Comparison of ENCODE assay signal across 27 cellular contexts in the genomic region with DNA sequence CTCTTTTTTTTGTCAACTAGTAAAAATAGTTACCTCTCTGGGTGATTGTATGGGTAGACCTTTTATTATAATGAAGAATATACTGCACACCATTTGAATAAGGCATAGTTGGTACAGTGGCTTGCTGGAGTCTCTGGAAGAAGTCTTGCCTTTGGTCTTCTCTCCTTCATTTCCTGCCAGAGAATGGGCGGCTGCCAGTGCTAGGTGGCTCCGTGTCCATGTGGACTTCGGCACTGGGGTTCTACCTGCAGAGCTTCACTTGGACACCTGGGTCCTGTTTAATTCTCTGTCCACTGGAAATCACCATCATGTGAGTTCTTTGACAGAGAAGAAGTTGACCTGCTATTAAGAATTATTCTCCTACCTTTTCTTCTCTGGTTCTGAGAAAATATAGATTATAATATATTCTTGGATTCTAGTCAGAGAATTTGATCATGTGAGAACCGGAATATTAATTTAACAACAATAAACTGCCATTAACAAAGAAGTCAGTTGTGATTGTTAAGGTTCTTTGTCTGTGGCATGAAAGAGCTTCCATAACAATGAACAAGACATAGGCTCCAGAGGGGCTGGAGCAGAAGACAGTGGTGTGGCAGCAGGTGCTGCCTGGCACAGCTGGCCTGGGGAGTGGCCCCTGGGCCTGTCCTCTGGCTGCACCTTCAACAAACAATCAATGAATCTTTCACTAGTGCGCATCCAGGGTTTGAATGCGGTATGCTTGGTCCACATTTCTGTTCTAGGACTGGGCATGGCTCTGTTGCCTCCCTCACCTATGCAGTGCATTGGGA.
A peak's percentile ranks its signal among the peaks of the same experiment; 100 is the strongest.
DNase-seq lines count a peak whose midpoint lies in the region; ATAC-seq, FAIRE-seq and TF ChIP-seq lines count a peak whose summit lies in the region.
"Had no signal": no experiment of that assay in that cellular context is flagged by ENCODE, and none has a peak within 500 bp of the region (broad histone marks: within the 10 kb centered on the region; RNA-seq: fewer than 3 reads in every experiment).

No MANE protein-coding gene starts in this region.

- dilution Hi-C loops in mammary epithelial cell (cut with HindIII; ENCODE audit: low sequenced_read_pairs) = loop anchor here (5.0 kb wide), 1 partner anchor 101 kb away; no protein-coding TSS in a partner anchor

- no peak for FAIRE-seq in small intestine (lab: Jason Lieb, UNC)
- FAIRE-seq: endothelial cell of umbilical vein, islet of Langerhans had no signal

- DNase-seq in CD14-positive monocyte (ENCODE audit: low spot score) (no peak), right lobe of liver (no peak), small intestine (peak; percentile 51), NCI-H1436 treated with DMSO at 0.1 percent for 48 hours (lab: John Stamatoyannopoulos, UW) (no peak), mammary epithelial cell (no peak), colonic mucosa (no peak)
- DNase-seq: activated CD4-positive, alpha-beta T cell treated with anti-CD3 and anti-CD28 coated beads for 1 hour; activated CD8-positive, alpha-beta memory T cell treated with anti-CD3 and anti-CD28 coated beads for 24 hours; activated gamma-delta T cell; activated naive CD8-positive, alpha-beta T cell treated with anti-CD3 and anti-CD28 coated beads, Interleukin-2, amount 50 U/mL, for 24 hours; activated T-cell treated with anti-CD3 and anti-CD28 coated beads, Interleukin-2, amount 50 U/mL, for 1 hour; HFFc6; IMR-90; NCI-H1694; NCI-H2171 treated with DMSO at 0.1 percent for 48 hours; NCI-H510A treated with DMSO at 0.1 percent for 48 hours; NK-92 treated with Interleukin-12 subunit alpha and Interleukin-12 subunit beta, amount 100 ng/mL, for 24 hours; PC-3; SK-N-SH; stimulated activated naive CD8-positive, alpha-beta T cell treated with anti-CD3 and anti-CD28 coated beads, Interleukin-15, Interleukin-2, amounts not matched to agents 100 U/mL and 50 U/mL, for 24 hours had no signal

- H3K27me3 ChIP-seq in right lobe of liver = no peaks in the 10 kb centered on the region
- H3K27me3 ChIP-seq in small intestine (ENCODE audit: control insufficient read depth in 2 of 2, insufficient read depth in 2 of 2, low read length in 2 of 2) = no peaks in the 10 kb centered on the region
- no peaks in the 10 kb centered on the region for H3K27me3 ChIP-seq in mammary epithelial cell (ENCODE audit: insufficient read depth, low read length)
- H3K27me3 ChIP-seq in colonic mucosa = no peaks in the 10 kb centered on the region

- H3K9ac ChIP-seq in mammary epithelial cell (ENCODE audit: insufficient read depth, low read length) = no peak overlapping the region
- H3K9ac ChIP-seq in colonic mucosa (ENCODE audit: low read depth in 2 of 2, low read length in 2 of 2) = no peak overlapping the region
- H3K9ac ChIP-seq: SK-N-SH had no signal

- TF ChIP-seq CTCF in CD14-positive monocyte (IDR thresholded peaks at IDR 0.05) = no peak
- TF ChIP-seq CTCF in right lobe of liver (IDR thresholded peaks at IDR 0.05) = no peak
- no peak for TF ChIP-seq CTCF in mammary epithelial cell (conservative IDR thresholded peaks at IDR 0.05 in 1 of 2, IDR thresholded peaks at IDR 0.05 in 1 of 2; ENCODE audit: extremely low read depth in 1 of 2, insufficient read depth in 1 of 2, low read depth in 1 of 2, low read length in 2 of 2)
- TF ChIP-seq CTCF in colonic mucosa (IDR thresholded peaks at IDR 0.05) = no peak

- H3K4me1 Mint-ChIP-seq in CD14-positive monocyte = peaks cover 72% of the 10 kb centered on the region
- peaks cover 20% of the 10 kb centered on the region for H3K4me1 Mint-ChIP-seq in activated T-helper 17 cell treated with anti-CD3 and anti-CD28 coated beads, Interleukin-2, amount 50 U/mL, for 72 hours

- no peak for TF ChIP-seq POLR2A in right lobe of liver (IDR thresholded peaks at IDR 0.05)

- no peaks in the 10 kb centered on the region for H3K9me3 Mint-ChIP-seq in CD14-positive monocyte
- no peaks in the 10 kb centered on the region for H3K9me3 Mint-ChIP-seq in activated T-helper 17 cell treated with anti-CD3 and anti-CD28 coated beads, Interleukin-2, amount 50 U/mL, for 72 hours
- H3K9me3 Mint-ChIP-seq: activated naive CD8-positive, alpha-beta T cell treated with anti-CD3 and anti-CD28 coated beads, Interleukin-2, amount 50 U/mL, for 24 hours; HFFc6; T-helper 1 cell treated with Interleukin-12 subunit alpha and Interleukin-12 subunit beta and Interleukin-4 antibody, amounts not matched to agents 30 μg/mL and 1 μg/mL, for 36 hours had no signal

- CTCF ChIA-PET in mammary epithelial cell (lab: Charles Lee; ENCODE audit: low non-redundant PET) = interaction anchor here (0.6 kb wide), 1 partner anchor 66 kb away, joined by 3 read pairs; no protein-coding TSS in a partner anchor

- in situ Hi-C loops in mammary epithelial cell (cut with MboI; ENCODE audit: low sequenced_read_pairs in 2 of 2) = loop anchor here in 1 of 2 donors (25.0 kb wide), 1 partner anchor 296 kb away; no protein-coding TSS in a partner anchor

- peak overlapping the region in 1 of 2 donors; percentile 85 for H3K4me3 Mint-ChIP-seq in CD14-positive monocyte
- H3K4me3 Mint-ChIP-seq in activated T-helper 17 cell treated with anti-CD3 and anti-CD28 coated beads, Interleukin-2, amount 50 U/mL, for 72 hours = no peak overlapping the region
- H3K4me3 Mint-ChIP-seq: activated naive CD8-positive, alpha-beta T cell treated with anti-CD3 and anti-CD28 coated beads, Interleukin-2, amount 50 U/mL, for 24 hours; HFFc6; T-helper 1 cell treated with Interleukin-12 subunit alpha and Interleukin-12 subunit beta and Interleukin-4 antibody, amounts not matched to agents 30 μg/mL and 1 μg/mL, for 36 hours; type B pancreatic cell had no signal

- H2AFZ ChIP-seq in mammary epithelial cell (ENCODE audit: low read depth, low read length) = no peak overlapping the region

- H3K27ac ChIP-seq in right lobe of liver (no peak overlapping the region), small intestine (ENCODE audit: low read depth in 1 of 2, low read length in 1 of 2) (no peak overlapping the region), mammary epithelial cell (ENCODE audit: insufficient read depth, low read depth, low read length) (no peak overlapping the region), colonic mucosa (no peak overlapping the region)
- H3K27ac ChIP-seq: C4-2B had no signal

- H3K4me2 ChIP-seq in mammary epithelial cell (ENCODE audit: insufficient read depth, low read depth, low read length) = no peak overlapping the region
- H3K4me2 ChIP-seq: SK-N-SH had no signal

- H3K4me3 ChIP-seq in right lobe of liver = no peak overlapping the region
- H3K4me3 ChIP-seq in small intestine (ENCODE audit: low read depth in 1 of 2, low read length in 2 of 2) = no peak overlapping the region
- H3K4me3 ChIP-seq in mammary epithelial cell (replicated peaks in 1 of 3; ENCODE audit: insufficient read depth in 1 of 3, low read depth in 2 of 3, low read length in 3 of 3) = no peak overlapping the region
- no peak overlapping the region for H3K4me3 ChIP-seq in colonic mucosa

- no peak for ATAC-seq in activated T-helper 17 cell treated with anti-CD3 and anti-CD28 coated beads, Interleukin-2, amount 50 U/mL, for 72 hours (replicated peaks)
- peak; percentile 17 to 45 (median 24) for ATAC-seq in right lobe of liver
- ATAC-seq: activated naive CD8-positive, alpha-beta T cell treated with anti-CD3 and anti-CD28 coated beads, Interleukin-2, amount 50 U/mL, for 24 hours; PC-3; stimulated activated naive CD8-positive, alpha-beta T cell treated with anti-CD3 and anti-CD28 coated beads, Interleukin-15, Interleukin-2, amounts not matched to agents 100 U/mL and 50 U/mL, for 24 hours had no signal

- H4K20me1 ChIP-seq in mammary epithelial cell (ENCODE audit: insufficient read depth, low read length) = no peaks in the 10 kb centered on the region

- WGBS in right lobe of liver (ENCODE audit: insufficient coverage, low coverage, low lambda C conversion rate, missing lambda C conversion rate) = 57% methylated on average over 6 of the region's 6 CpGs
- WGBS in small intestine, 3 donors = 49 to 81% (median 60%) methylated on average over 6 of the region's 6 CpGs
- 80% methylated on average over 5 of the region's 6 CpGs for WGBS in mammary epithelial cell (ENCODE audit: low coverage, missing lambda C conversion rate)

- intact Hi-C loops in CD14-positive monocyte (cut with micrococcal nuclease) (loop anchor here (5.0 to 10.0 kb wide), 3 partner anchors 69 to 394 kb away; partner anchors contain the start of genes EIF3F (in 1 of the 2) and PPFIBP2 (in 1 of the 2)), right lobe of liver (cut with DNase I) (no loop called here), mammary epithelial cell (cut with micrococcal nuclease) (no loop called here), colonic mucosa (cut with DNase I) (no loop called here)

- peak overlapping the region; percentile 92 to 98 (median 96) for H3K27ac Mint-ChIP-seq in CD14-positive monocyte
- peak overlapping the region; percentile 7 for H3K27ac Mint-ChIP-seq in activated T-helper 17 cell treated with anti-CD3 and anti-CD28 coated beads, Interleukin-2, amount 50 U/mL, for 72 hours
- H3K27ac Mint-ChIP-seq: activated naive CD8-positive, alpha-beta T cell treated with anti-CD3 and anti-CD28 coated beads, Interleukin-2, amount 50 U/mL, for 24 hours; HFFc6; progenitor cell of endocrine pancreas; T-helper 1 cell treated with Interleukin-12 subunit alpha and Interleukin-12 subunit beta and Interleukin-4 antibody, amounts not matched to agents 30 μg/mL and 1 μg/mL, for 36 hours; type B pancreatic cell had no signal

- H3K9me3 ChIP-seq in right lobe of liver = no peaks in the 10 kb centered on the region
- H3K9me3 ChIP-seq in small intestine (ENCODE audit: control insufficient read depth, low read depth) = no peaks in the 10 kb centered on the region
- no peaks in the 10 kb centered on the region for H3K9me3 ChIP-seq in mammary epithelial cell (replicated peaks; ENCODE audit: insufficient read depth, low read length)
- no peaks in the 10 kb centered on the region for H3K9me3 ChIP-seq in colonic mucosa
- H3K9me3 ChIP-seq: SK-N-SH had no signal

- H3K36me3 ChIP-seq in right lobe of liver (peaks cover 0 to 6% (median 0%) of the 10 kb centered on the region in 4 donors), small intestine (ENCODE audit: control insufficient read depth in 2 of 2, insufficient read depth in 2 of 2, low read length in 2 of 2) (no peaks in the 10 kb centered on the region), mammary epithelial cell (ENCODE audit: insufficient read depth, low read length) (no peaks in the 10 kb centered on the region), colonic mucosa (no peaks in the 10 kb centered on the region)

- H3K4me1 ChIP-seq in right lobe of liver (peaks cover 0 to 22% (median 10%) of the 10 kb centered on the region in 4 donors), small intestine (ENCODE audit: control insufficient read depth in 2 of 2, insufficient read depth in 1 of 2, low read depth in 1 of 2, low read length in 1 of 2) (peaks cover 0 to 7% of the 10 kb centered on the region in 2 donors), mammary epithelial cell (ENCODE audit: insufficient read depth, low read length) (peaks cover 69% of the 10 kb centered on the region), colonic mucosa (peaks cover 7% of the 10 kb centered on the region)

- peaks cover 24 to 26% of the 10 kb centered on the region in 2 donors for H3K36me3 Mint-ChIP-seq in CD14-positive monocyte
- H3K36me3 Mint-ChIP-seq in activated T-helper 17 cell treated with anti-CD3 and anti-CD28 coated beads, Interleukin-2, amount 50 U/mL, for 72 hours (ENCODE audit: low read depth) = peaks cover 10% of the 10 kb centered on the region

- no peaks in the 10 kb centered on the region for H3K79me2 ChIP-seq in mammary epithelial cell (ENCODE audit: insufficient read depth, low read length)

- BruUV-seq in mammary epithelial cell (replicated peaks; lab: Mats Ljungman, UMichigan) = no TSS peak

- H3K27me3 Mint-ChIP-seq in CD14-positive monocyte (ENCODE audit: low read depth in 3 of 3) = peaks cover 0 to 3% (median 0%) of the 10 kb centered on the region in 3 donors
- H3K27me3 Mint-ChIP-seq in activated T-helper 17 cell treated with anti-CD3 and anti-CD28 coated beads, Interleukin-2, amount 50 U/mL, for 72 hours = no peaks in the 10 kb centered on the region
- H3K27me3 Mint-ChIP-seq: activated naive CD8-positive, alpha-beta T cell treated with anti-CD3 and anti-CD28 coated beads, Interleukin-2, amount 50 U/mL, for 24 hours; progenitor cell of endocrine pancreas; type B pancreatic cell had no signal

Comparison
In these comparisons a context has a peak if more than half of its experiments do, and no peak if none do; other contexts are left out.
1. intact Hi-C loops: an anchor here in CD14-positive monocyte (5.0 to 10.0 kb wide); none called in right lobe of liver, mammary epithelial cell and colonic mucosa.